ENCODE assay signal across 27 cellular contexts in genomic region chr15:20657084-20657483, GRCh38.
A peak's percentile ranks its signal among the peaks of the same experiment; 100 is the strongest.
DNase-seq lines count a peak whose midpoint lies in the region; ATAC-seq, FAIRE-seq and TF ChIP-seq lines count a peak whose summit lies in the region.
"Had no signal": no experiment of that assay in that cellular context is flagged by ENCODE, and none has a peak within 500 bp of the region (broad histone marks: within the 10 kb centered on the region; RNA-seq: fewer than 3 reads in every experiment).

No MANE protein-coding gene starts in this region.

- H3K4me1 ChIP-seq in A549 (no peaks in the 10 kb centered on the region), HUES64 (ENCODE audit: insufficient read depth, low read length) (no peaks in the 10 kb centered on the region), endodermal cell (ENCODE audit: control insufficient read depth, insufficient read depth, low read length) (no peaks in the 10 kb centered on the region)
- H3K4me1 ChIP-seq: BLaER1 treated with 17β-estradiol and CSF1 and Interleukin-3, amounts not matched to agents 10 nM and 100 nM had no signal

- no peaks in the 10 kb centered on the region for H3K27me3 ChIP-seq in HUES64 (ENCODE audit: insufficient read depth, low read length)
- no peaks in the 10 kb centered on the region for H3K27me3 ChIP-seq in endodermal cell (ENCODE audit: control insufficient read depth, insufficient read depth, low read length, poor library complexity, severe bottlenecking)
- H3K27me3 ChIP-seq: BLaER1 treated with 17β-estradiol and CSF1 and Interleukin-3, amounts not matched to agents 10 nM and 100 nM had no signal

- FAIRE-seq in A549 (lab: Jason Lieb, UNC), result no peak
- FAIRE-seq: GM12878, GM12892, GM18507 had no signal

- TF ChIP-seq RAD21 in A549 (conservative IDR thresholded peaks at IDR 0.05 in 1 of 2, IDR thresholded peaks at IDR 0.05 in 1 of 2), result no peak

- H3K36me3 Mint-ChIP-seq in endodermal cell (ENCODE audit: low read depth), result no peaks in the 10 kb centered on the region
- H3K36me3 Mint-ChIP-seq: CD14-positive monocyte; CD4-positive, alpha-beta memory T cell; CD4-positive, CD25-positive, alpha-beta regulatory T cell; CD8-positive, alpha-beta memory T cell had no signal

- 31% methylated on average over 1 of the region's 1 CpG for WGBS in A549 (ENCODE audit: missing lambda C conversion rate)
- 90% methylated on average over 1 of the region's 1 CpG for WGBS in HUES64
- 83 to 100% methylated on average over 1 of the region's 1 CpG for WGBS in endodermal cell (ENCODE audit: insufficient coverage in 1 of 2, insufficient read length in 1 of 2), 2 experiments

- POLR2A ChIA-PET in A549 (lab: Yijun Ruan, JAX), result no interaction called here

- CTCF ChIA-PET in A549 (lab: Yijun Ruan, JAX), result interaction anchor here (1.8 kb wide), 1 partner anchor 11 kb away, joined by 5 read pairs; no protein-coding TSS in a partner anchor

- no peak overlapping the region for H3K4me2 ChIP-seq in A549
- H3K4me2 ChIP-seq: BLaER1 treated with 17β-estradiol and CSF1 and Interleukin-3, amounts not matched to agents 10 nM and 100 nM had no signal

- H3K36me3 ChIP-seq in HUES64 (ENCODE audit: insufficient read depth, low read length) (no peaks in the 10 kb centered on the region), endodermal cell (ENCODE audit: control insufficient read depth, insufficient read depth, low read length) (no peaks in the 10 kb centered on the region)
- H3K36me3 ChIP-seq: BLaER1 treated with 17β-estradiol and CSF1 and Interleukin-3, amounts not matched to agents 10 nM and 100 nM had no signal

- H3K9me3 ChIP-seq in A549 (0 out of 3 replicates have a peak, but pooled peaks cover 6% of the 10 kb centered on the region), HUES64 (ENCODE audit: insufficient read depth, low read depth, low read length) (peaks cover 91% of the 10 kb centered on the region), endodermal cell (ENCODE audit: control insufficient read depth, low read length) (peaks cover 86% of the 10 kb centered on the region)

- no peak for DNase-seq in A549 (ENCODE audit: low read depth in 1 of 2, low spot score in 1 of 2)
- no peak for DNase-seq in LNCaP clone FGC (ENCODE audit: low read depth)
- DNase-seq in endodermal cell, result no peak
- DNase-seq in C1 segment of cervical spinal cord (lab: John Stamatoyannopoulos, UW), result no peak
- DNase-seq in iPS-NIHi7 (ENCODE audit: extremely low spot score), result no peak
- DNase-seq: 8988T; AML-193; CD4-positive, alpha-beta memory T cell; CD4-positive, CD25-positive, alpha-beta regulatory T cell; CD8-positive, alpha-beta memory T cell; COR-L47; DMS 273 treated with DMSO at 0.1 percent for 48 hours; DMS153; DMS53; DMS79; DND-41; EL; GDM1 had no signal

- H3K4me1 Mint-ChIP-seq in endodermal cell, result no peaks in the 10 kb centered on the region
- H3K4me1 Mint-ChIP-seq: B cell; CD14-positive monocyte; CD4-positive, alpha-beta memory T cell; CD4-positive, CD25-positive, alpha-beta regulatory T cell; CD8-positive, alpha-beta memory T cell had no signal

- H3K9ac ChIP-seq in HUES64 (ENCODE audit: low read depth, low read length) (no peak overlapping the region), endodermal cell (ENCODE audit: extremely low read depth, low read length, poor library complexity, severe bottlenecking) (no peak overlapping the region)
- H3K9ac ChIP-seq: BLaER1 treated with 17β-estradiol and CSF1 and Interleukin-3, amounts not matched to agents 10 nM and 100 nM had no signal

- TF ChIP-seq CTCF in A549 (IDR thresholded peaks at IDR 0.05), result no peak
- no peak for TF ChIP-seq CTCF in LNCaP clone FGC (IDR thresholded peaks at IDR 0.05; ENCODE audit: control insufficient read depth, extremely low read depth, insufficient read depth)
- TF ChIP-seq CTCF in endodermal cell (conservative IDR thresholded peaks at IDR 0.05), result no peak

- no peak overlapping the region for H3K27ac Mint-ChIP-seq in endodermal cell
- H3K27ac Mint-ChIP-seq: B cell; CD14-positive monocyte; CD4-positive, alpha-beta memory T cell; CD4-positive, CD25-positive, alpha-beta regulatory T cell; CD8-positive, alpha-beta memory T cell had no signal

- H3K4me3 Mint-ChIP-seq in endodermal cell, result no peak overlapping the region
- H3K4me3 Mint-ChIP-seq: B cell; CD14-positive monocyte; CD4-positive, alpha-beta memory T cell; CD4-positive, CD25-positive, alpha-beta regulatory T cell; CD8-positive, alpha-beta memory T cell had no signal

- TF ChIP-seq POLR2A in A549 (IDR thresholded peaks at IDR 0.05; ENCODE audit: low read length), result no peak

- no peaks in the 10 kb centered on the region for H3K9me3 Mint-ChIP-seq in endodermal cell
- H3K9me3 Mint-ChIP-seq: CD14-positive monocyte; CD4-positive, alpha-beta memory T cell; CD4-positive, CD25-positive, alpha-beta regulatory T cell; CD8-positive, alpha-beta memory T cell had no signal

- H3K4me3 ChIP-seq in A549, result no peak overlapping the region
- H3K4me3 ChIP-seq in HUES64 (ENCODE audit: low read length), result peak overlapping the region; percentile 15; the same call in 1 of the 2 replicates
- H3K4me3 ChIP-seq in LNCaP clone FGC (ENCODE audit: low read depth, low read length), result peak overlapping the region; percentile 14; the same call in 1 of the 2 replicates
- peak overlapping the region; percentile 20 for H3K4me3 ChIP-seq in endodermal cell (ENCODE audit: low read length)
- H3K4me3 ChIP-seq: BLaER1 treated with 17β-estradiol and CSF1 and Interleukin-3, amounts not matched to agents 10 nM and 100 nM; GM12878 had no signal

- H3K27ac ChIP-seq in A549 (no peak overlapping the region), HUES64 (ENCODE audit: low read depth, low read length) (no peak overlapping the region), endodermal cell (ENCODE audit: low read depth, low read length) (no peak overlapping the region)
- H3K27ac ChIP-seq: BLaER1 treated with 17β-estradiol and CSF1 and Interleukin-3, amounts not matched to agents 10 nM and 100 nM had no signal

- no peak for TF ChIP-seq EP300 in A549 (IDR thresholded peaks at IDR 0.05)

- ATAC-seq in A549 (no peak), HG02938 (IDR thresholded peaks at IDR 0.05; ENCODE audit: unreplicated experiment) (no peak), GM21723 (IDR thresholded peaks at IDR 0.05; ENCODE audit: unreplicated experiment) (no peak)
- ATAC-seq: GM12878 had no signal

- no peaks in the 10 kb centered on the region for H3K27me3 Mint-ChIP-seq in endodermal cell (ENCODE audit: insufficient read depth)
- H3K27me3 Mint-ChIP-seq: B cell; CD4-positive, alpha-beta memory T cell; CD4-positive, CD25-positive, alpha-beta regulatory T cell; CD8-positive, alpha-beta memory T cell had no signal

TF ChIP-seq in A549, 52 proteins besides CTCF, POLR2A, EP300 and RAD21:
- TF ChIP-seq MAFK (IDR thresholded peaks at IDR 0.05; ENCODE audit: partially characterized antibody), result peak; percentile 89
- TF ChIP-seq, protein P1, sequence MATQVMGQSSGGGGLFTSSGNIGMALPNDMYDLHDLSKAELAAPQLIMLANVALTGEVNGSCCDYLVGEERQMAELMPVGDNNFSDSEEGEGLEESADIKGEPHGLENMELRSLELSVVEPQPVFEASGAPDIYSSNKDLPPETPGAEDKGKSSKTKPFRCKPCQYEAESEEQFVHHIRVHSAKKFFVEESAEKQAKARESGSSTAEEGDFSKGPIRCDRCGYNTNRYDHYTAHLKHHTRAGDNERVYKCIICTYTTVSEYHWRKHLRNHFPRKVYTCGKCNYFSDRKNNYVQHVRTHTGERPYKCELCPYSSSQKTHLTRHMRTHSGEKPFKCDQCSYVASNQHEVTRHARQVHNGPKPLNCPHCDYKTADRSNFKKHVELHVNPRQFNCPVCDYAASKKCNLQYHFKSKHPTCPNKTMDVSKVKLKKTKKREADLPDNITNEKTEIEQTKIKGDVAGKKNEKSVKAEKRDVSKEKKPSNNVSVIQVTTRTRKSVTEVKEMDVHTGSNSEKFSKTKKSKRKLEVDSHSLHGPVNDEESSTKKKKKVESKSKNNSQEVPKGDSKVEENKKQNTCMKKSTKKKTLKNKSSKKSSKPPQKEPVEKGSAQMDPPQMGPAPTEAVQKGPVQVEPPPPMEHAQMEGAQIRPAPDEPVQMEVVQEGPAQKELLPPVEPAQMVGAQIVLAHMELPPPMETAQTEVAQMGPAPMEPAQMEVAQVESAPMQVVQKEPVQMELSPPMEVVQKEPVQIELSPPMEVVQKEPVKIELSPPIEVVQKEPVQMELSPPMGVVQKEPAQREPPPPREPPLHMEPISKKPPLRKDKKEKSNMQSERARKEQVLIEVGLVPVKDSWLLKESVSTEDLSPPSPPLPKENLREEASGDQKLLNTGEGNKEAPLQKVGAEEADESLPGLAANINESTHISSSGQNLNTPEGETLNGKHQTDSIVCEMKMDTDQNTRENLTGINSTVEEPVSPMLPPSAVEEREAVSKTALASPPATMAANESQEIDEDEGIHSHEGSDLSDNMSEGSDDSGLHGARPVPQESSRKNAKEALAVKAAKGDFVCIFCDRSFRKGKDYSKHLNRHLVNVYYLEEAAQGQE (IDR thresholded peaks at IDR 0.05), result no peak
